In genomic region chr2:28447943-28448737, GRCh38 we compare ENCODE assay signal across 11 cellular contexts. TPM values are rescaled to one million over a fixed set of nuclear protein-coding genes. Genes with fewer than 3 reads are reported as not detected.
DNase-seq lines count a peak whose midpoint lies in the region; ATAC-seq and TF ChIP-seq lines count a peak whose summit lies in the region.
"Had no signal": no experiment of that assay in that cellular context is flagged by ENCODE, and none has a peak within 500 bp of the region (broad histone marks: within the 10 kb centered on the region; RNA-seq: fewer than 3 reads in every experiment).

No MANE protein-coding gene starts in this region.

- H4K91ac ChIP-seq in neuronal stem cell (ENCODE audit: low read depth, low read length, poor library complexity) = no peak overlapping the region

- H4K20me1 ChIP-seq in smooth muscle cell (ENCODE audit: low read depth) = no peaks in the 10 kb centered on the region

- H3K9me3 ChIP-seq in smooth muscle cell (replicated peaks; ENCODE audit: low read depth) (no peaks in the 10 kb centered on the region), neuronal stem cell (replicated peaks in 1 of 2; ENCODE audit: control insufficient read depth in 2 of 2, insufficient read depth in 1 of 2, low read depth in 1 of 2, low read length in 2 of 2) (no peaks in the 10 kb centered on the region)

- H3K9ac ChIP-seq in smooth muscle cell (ENCODE audit: low read depth) (peak overlapping the region; percentile 49), neuronal stem cell (ENCODE audit: low read depth, low read length, poor library complexity) (no peak overlapping the region)

- CTCF ChIA-PET in activated CD4-positive, alpha-beta T cell treated with anti-CD3 and anti-CD28 coated beads for 36 hours (lab: Charles Lee) = interaction anchor here (0.9 to 1.3 kb wide), 3 partner anchors 15 to 764 kb away, joined by 3 to 4 read pairs (median 3); no protein-coding TSS in a partner anchor

- TF ChIP-seq CTCF in fibroblast of the aortic adventitia (IDR thresholded peaks at IDR 0.05; ENCODE audit: insufficient read depth, low read length) (no peak), smooth muscle cell (IDR thresholded peaks at IDR 0.05; ENCODE audit: borderline replicate concordance, insufficient read depth, poor library complexity, severe bottlenecking) (no peak)

- H4K8ac ChIP-seq in neuronal stem cell (ENCODE audit: low read depth, low read length) = no peak overlapping the region

- no peak overlapping the region for H3K4ac ChIP-seq in neuronal stem cell (ENCODE audit: low read length)

- no peak overlapping the region for H2BK15ac ChIP-seq in neuronal stem cell (ENCODE audit: low read length)

- H3K18ac ChIP-seq in neuronal stem cell (ENCODE audit: low read length) = no peak overlapping the region

- no peak overlapping the region for H3K14ac ChIP-seq in neuronal stem cell (ENCODE audit: low read length)

- H3K4me3 ChIP-seq in fibroblast of the aortic adventitia (ENCODE audit: low read depth, low read length) (no peak overlapping the region), smooth muscle cell (no peak overlapping the region), neuronal stem cell (ENCODE audit: low read length in 2 of 2) (no peak overlapping the region)

- no peak overlapping the region for H2AK5ac ChIP-seq in neuronal stem cell (ENCODE audit: low read depth, low read length)

- H3K27me3 ChIP-seq in smooth muscle cell (ENCODE audit: low read depth) (no peaks in the 10 kb centered on the region), neuronal stem cell (ENCODE audit: control insufficient read depth in 3 of 3, insufficient read depth in 3 of 3, low read depth in 1 of 3, low read length in 3 of 3) (peaks cover 0 to 8% (median 0%) of the 10 kb centered on the region in 3 experiments)

- DNase-seq in activated CD4-positive, alpha-beta T cell treated with anti-CD3 and anti-CD28 coated beads for 36 hours = no peak
- no peak for DNase-seq in activated CD4-positive, alpha-beta T cell treated with anti-CD3 and anti-CD28 coated beads for 4 hours
- DNase-seq in SKM-1 (lab: John Stamatoyannopoulos, UW; ENCODE audit: unreplicated experiment) (peak; percentile 92), fibroblast of the aortic adventitia (ENCODE audit: low read depth) (peak; percentile 91), smooth muscle cell (lab: John Stamatoyannopoulos, UW; ENCODE audit: unreplicated experiment) (no peak), neuronal stem cell (ENCODE audit: low spot score) (no peak), DMS153 treated with DMSO at 0.1 percent for 48 hours (lab: John Stamatoyannopoulos, UW; ENCODE audit: unreplicated experiment) (no peak), NCI-H1694 treated with DMSO at 0.1 percent for 48 hours (lab: John Stamatoyannopoulos, UW) (no peak)
- DNase-seq: cerebellar nuclear complex, natural killer cell had no signal

- no peak overlapping the region for H2BK5ac ChIP-seq in neuronal stem cell (ENCODE audit: low read length)

- no peaks in the 10 kb centered on the region for H3K27me3 Mint-ChIP-seq in activated CD4-positive, alpha-beta T cell treated with anti-CD3 and anti-CD28 coated beads for 36 hours

- no peak overlapping the region for H2BK12ac ChIP-seq in neuronal stem cell (ENCODE audit: low read length)

- H3F3A ChIP-seq in smooth muscle cell (ENCODE audit: low read depth) = no peaks in the 10 kb centered on the region

- no peaks in the 10 kb centered on the region for H3K9me3 Mint-ChIP-seq in activated CD4-positive, alpha-beta T cell treated with anti-CD3 and anti-CD28 coated beads for 36 hours (ENCODE audit: low read depth)
- H3K9me3 Mint-ChIP-seq: natural killer cell had no signal

- no peaks in the 10 kb centered on the region for H3K36me3 ChIP-seq in smooth muscle cell (ENCODE audit: low read depth)
- no peaks in the 10 kb centered on the region for H3K36me3 ChIP-seq in neuronal stem cell (replicated peaks in 1 of 2; ENCODE audit: control insufficient read depth in 2 of 2, insufficient read depth in 2 of 2, low read length in 2 of 2)

- peak overlapping the region; percentile 21 for H3K4me3 Mint-ChIP-seq in activated CD4-positive, alpha-beta T cell treated with anti-CD3 and anti-CD28 coated beads for 36 hours
- H3K4me3 Mint-ChIP-seq: B cell, natural killer cell had no signal

- peaks cover 7% of the 10 kb centered on the region for H3K4me1 ChIP-seq in smooth muscle cell (ENCODE audit: low read depth)
- H3K4me1 ChIP-seq in neuronal stem cell (ENCODE audit: control insufficient read depth in 2 of 2, insufficient read depth in 1 of 2, low read depth in 1 of 2, low read length in 2 of 2) = peaks cover 0 to 2% of the 10 kb centered on the region in 2 donors

- H2AFZ ChIP-seq in smooth muscle cell (ENCODE audit: low read depth) (peak overlapping the region; percentile 2), neuronal stem cell (ENCODE audit: low read length) (no peak overlapping the region)

- 67% methylated on average over 8 of the region's 8 CpGs for WGBS in smooth muscle cell (ENCODE audit: low lambda C conversion rate)
- no CpG with 5 or more reads among the region's 8 CpGs for WGBS in neuronal stem cell (ENCODE audit: extremely low coverage in 2 of 2, insufficient read length in 2 of 2, insufficient replicate concordance in 1 of 2), 2 donors

- ATAC-seq in activated CD4-positive, alpha-beta T cell treated with anti-CD3 and anti-CD28 coated beads for 36 hours = peak; percentile 34

- no peak overlapping the region for H3K23ac ChIP-seq in neuronal stem cell (ENCODE audit: low read depth, low read length, poor library complexity)

- intact Hi-C loops in activated CD4-positive, alpha-beta T cell treated with anti-CD3 and anti-CD28 coated beads for 36 hours (cut with DNase I, micrococcal nuclease) = loop anchor here (1.0 to 10.0 kb wide), 13 partner anchors 23 to 1817 kb away; partner anchors contain the start of genes BABAM2 (in 2 of the 2), RBKS (in 2 of the 2) and YPEL5 (in 1 of the 2)

- peaks cover 2% of the 10 kb centered on the region for H3K36me3 Mint-ChIP-seq in activated CD4-positive, alpha-beta T cell treated with anti-CD3 and anti-CD28 coated beads for 36 hours (ENCODE audit: low read depth)
- H3K36me3 Mint-ChIP-seq: natural killer cell had no signal

- H3K4me2 ChIP-seq in smooth muscle cell (peak overlapping the region; percentile 28), neuronal stem cell (ENCODE audit: insufficient read depth, low read length, poor library complexity, severe bottlenecking) (no peak overlapping the region)

- H3K4me1 Mint-ChIP-seq in activated CD4-positive, alpha-beta T cell treated with anti-CD3 and anti-CD28 coated beads for 36 hours = peaks cover 78% of the 10 kb centered on the region
- H3K4me1 Mint-ChIP-seq: B cell had no signal

- H3K27ac Mint-ChIP-seq in activated CD4-positive, alpha-beta T cell treated with anti-CD3 and anti-CD28 coated beads for 36 hours = peak overlapping the region; percentile 97
- H3K27ac Mint-ChIP-seq: B cell had no signal

- no peaks in the 10 kb centered on the region for H3K79me2 ChIP-seq in smooth muscle cell (ENCODE audit: low read depth)

- H3K27ac ChIP-seq in smooth muscle cell (ENCODE audit: low read depth) = peak overlapping the region; percentile 87
- H3K27ac ChIP-seq in neuronal stem cell (replicated peaks; ENCODE audit: low read length) = no peak overlapping the region

- no peak overlapping the region for H2BK120ac ChIP-seq in neuronal stem cell (ENCODE audit: low read depth, low read length)

- H3K79me1 ChIP-seq in neuronal stem cell (ENCODE audit: low read depth, low read length) = no peaks in the 10 kb centered on the region

- POLR2A ChIA-PET in activated CD4-positive, alpha-beta T cell treated with anti-CD3 and anti-CD28 coated beads for 36 hours (lab: Charles Lee) = interaction anchor here (0.5 kb wide), 1 partner anchor 679 kb away, joined by 4 read pairs; no protein-coding TSS in a partner anchor

RNA-seq across cellular contexts. Expression of gene PLB1, which starts 47.7 kb away (rescaled TPM):
- total RNA-seq in activated CD4-positive, alpha-beta T cell treated with anti-CD3 and anti-CD28 coated beads for 36 hours = 1 to 10 TPM in 1 of 2 experiments, under 1 TPM in 1; 0.87 to 1.1 TPM
- total RNA-seq in fibroblast of the aortic adventitia (ENCODE audit: low replicate concordance) = 2.7 and 7.8 TPM in 2 replicates
- 1.1 and 8.7 TPM in 2 replicates for total RNA-seq in smooth muscle cell
- 0.75 and 3.7 TPM in 2 replicates for polyA plus RNA-seq in smooth muscle cell
- 0.08 TPM for polyA plus RNA-seq in neuronal stem cell (2013, experiment 1 of 2)
- polyA plus RNA-seq in neuronal stem cell (2013, experiment 2 of 2) = 0.07 TPM

RNA-seq across cellular contexts. Expression of gene FOSL2, which starts 55.5 kb away (rescaled TPM):
- 100 to 1,000 TPM; 135 to 225 TPM for total RNA-seq in activated CD4-positive, alpha-beta T cell treated with anti-CD3 and anti-CD28 coated beads for 36 hours
- 26.3 and 44.4 TPM in 2 replicates for total RNA-seq in fibroblast of the aortic adventitia (ENCODE audit: low replicate concordance)
- 106 and 120 TPM in 2 replicates for total RNA-seq in smooth muscle cell
- 70.8 and 72.6 TPM in 2 replicates for polyA plus RNA-seq in smooth muscle cell
- 6.6 TPM for polyA plus RNA-seq in neuronal stem cell (2013, experiment 1 of 2)
- 6.6 TPM for polyA plus RNA-seq in neuronal stem cell (2013, experiment 2 of 2)

Comparison
In these comparisons a context has a peak if more than half of its experiments do, and no peak if none do; other contexts are left out.
1. DNase-seq: peak in SKM-1 (single experiment) and fibroblast of the aortic adventitia (single experiment); none in activated CD4-positive, alpha-beta T cell treated with anti-CD3 and anti-CD28 coated beads for 36 hours (single experiment), activated CD4-positive, alpha-beta T cell treated with anti-CD3 and anti-CD28 coated beads for 4 hours (0 of 2), smooth muscle cell (single experiment), neuronal stem cell (single experiment), DMS153 treated with DMSO at 0.1 percent for 48 hours (single experiment) and NCI-H1694 treated with DMSO at 0.1 percent for 48 hours (single experiment).